7 cellular contexts compared by ENCODE assay signal in the genomic region with DNA sequence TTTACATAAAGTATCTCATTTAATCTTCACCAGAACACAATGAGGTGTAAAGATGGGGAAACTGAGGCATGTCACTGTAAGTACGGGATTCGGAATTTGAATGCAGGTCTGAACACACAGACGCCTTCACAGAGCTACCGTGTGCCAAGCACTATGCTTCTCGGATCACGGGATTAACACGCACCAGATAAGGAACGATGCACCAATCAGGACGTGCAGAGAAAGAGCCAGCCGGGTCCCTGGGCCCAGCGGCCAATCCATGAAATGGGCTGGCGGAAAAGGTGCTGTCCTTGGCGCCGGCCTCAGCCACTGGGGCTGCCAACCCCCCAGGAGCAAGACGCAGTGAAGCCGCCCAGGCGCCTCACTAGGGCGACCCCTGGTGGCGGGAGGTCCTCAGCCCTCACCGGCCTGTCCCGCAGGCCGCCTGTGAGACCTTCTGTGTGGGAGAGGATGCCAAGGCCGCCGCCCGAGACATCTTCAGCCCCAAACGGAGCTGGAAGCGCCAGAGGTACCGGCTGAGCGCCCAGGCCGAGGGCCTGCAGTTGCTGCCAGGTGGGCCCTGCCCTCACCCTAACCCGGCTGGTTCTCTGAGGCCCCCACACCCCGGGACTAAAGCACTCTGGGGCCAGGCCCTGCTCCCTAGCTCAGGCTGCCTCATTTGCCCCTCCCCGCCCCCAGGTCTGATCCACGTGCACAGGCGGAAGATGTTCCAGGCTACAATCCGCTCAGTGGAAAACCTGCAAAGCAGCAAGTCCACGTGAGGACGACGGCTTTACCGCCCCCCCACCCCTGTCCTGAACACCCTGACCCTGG. TPM values are rescaled to one million over a fixed set of nuclear protein-coding genes. Genes with fewer than 3 reads are reported as not detected.
DNase-seq lines count a peak whose midpoint lies in the region; ATAC-seq and TF ChIP-seq lines count a peak whose summit lies in the region.
"Had no signal": no experiment of that assay in that cellular context is flagged by ENCODE, and none has a peak within 500 bp of the region (broad histone marks: within the 10 kb centered on the region; RNA-seq: fewer than 3 reads in every experiment).

No MANE protein-coding gene starts in this region.

- H3K4me3 Mint-ChIP-seq in activated T-cell treated with anti-CD3 and anti-CD28 coated beads, Interleukin-2, amount 50 U/mL, for 72 hours, result peak overlapping the region; percentile 72 to 83
- H3K4me3 Mint-ChIP-seq in stimulated activated memory B cell treated with anti-CD40 and anti-IgM and Interleukin-4, amounts not matched to agents 10 μg/mL and 1 μg/mL and 100 μg/mL, for 72 hours, result peak overlapping the region; percentile 73

- no peaks in the 10 kb centered on the region for H3K9me3 Mint-ChIP-seq in activated T-cell treated with anti-CD3 and anti-CD28 coated beads, Interleukin-2, amount 50 U/mL, for 72 hours
- no peaks in the 10 kb centered on the region for H3K9me3 Mint-ChIP-seq in stimulated activated memory B cell treated with anti-CD40 and anti-IgM and Interleukin-4, amounts not matched to agents 10 μg/mL and 1 μg/mL and 100 μg/mL, for 72 hours

- H3K27me3 ChIP-seq in GM06990 (replicated peaks; ENCODE audit: control insufficient read depth, insufficient read depth, low read length), result no peaks in the 10 kb centered on the region; the same call in 1 of the 2 replicates
- peaks cover 32% of the 10 kb centered on the region for H3K27me3 ChIP-seq in kidney epithelial cell (ENCODE audit: control insufficient read depth, insufficient read depth, low read length)

- DNase-seq in GM06990 (ENCODE audit: extremely low read depth, insufficient read length), result no peak
- peak in 75 of 76 experiments; percentile 74 to 98 (median 94) for DNase-seq in HUDEP-2 (lab: John Stamatoyannopoulos, UW; ENCODE audit: unreplicated experiment in 76 of 76)
- peak; percentile 80 to 88 for DNase-seq in activated T-cell treated with anti-CD3 and anti-CD28 coated beads, Interleukin-2, amount 50 U/mL, for 72 hours
- DNase-seq in kidney epithelial cell (ENCODE audit: low read depth), result no peak

- TF ChIP-seq CTCF in GM06990 (IDR thresholded peaks at IDR 0.05; ENCODE audit: insufficient read depth, low read length, poor library complexity, severe bottlenecking) (peak; percentile 78), kidney epithelial cell (IDR thresholded peaks at IDR 0.05; ENCODE audit: insufficient read depth, low read length, poor library complexity, severe bottlenecking) (peak; percentile 85)

- H3K4me3 ChIP-seq in GM06990 (replicated peaks; ENCODE audit: low read depth, low read length), result peak overlapping the region; percentile 9; the same call in 1 of the 2 replicates
- H3K4me3 ChIP-seq in kidney epithelial cell (ENCODE audit: low read depth, low read length), result no peak overlapping the region

- H3K36me3 Mint-ChIP-seq in activated T-cell treated with anti-CD3 and anti-CD28 coated beads, Interleukin-2, amount 50 U/mL, for 72 hours (ENCODE audit: insufficient read depth in 2 of 2), result no peaks in the 10 kb centered on the region
- H3K36me3 Mint-ChIP-seq in stimulated activated memory B cell treated with anti-CD40 and anti-IgM and Interleukin-4, amounts not matched to agents 10 μg/mL and 1 μg/mL and 100 μg/mL, for 72 hours, result no peaks in the 10 kb centered on the region

- peak overlapping the region; percentile 55 for H3K27ac Mint-ChIP-seq in activated T-cell treated with anti-CD3 and anti-CD28 coated beads, Interleukin-2, amount 50 U/mL, for 72 hours
- no peak overlapping the region for H3K27ac Mint-ChIP-seq in stimulated activated memory B cell treated with anti-CD40 and anti-IgM and Interleukin-4, amounts not matched to agents 10 μg/mL and 1 μg/mL and 100 μg/mL, for 72 hours

- ATAC-seq in activated T-cell treated with anti-CD3 and anti-CD28 coated beads, Interleukin-2, amount 50 U/mL, for 72 hours (replicated peaks in 1 of 2), result peak; percentile 59 to 80
- peak; percentile 71 for ATAC-seq in stimulated activated memory B cell treated with anti-CD40 and anti-IgM and Interleukin-4, amounts not matched to agents 10 μg/mL and 1 μg/mL and 100 μg/mL, for 72 hours
- ATAC-seq in HG03457 (IDR thresholded peaks at IDR 0.05; ENCODE audit: unreplicated experiment), result no peak

- peaks cover 48% of the 10 kb centered on the region for H3K4me1 Mint-ChIP-seq in activated T-cell treated with anti-CD3 and anti-CD28 coated beads, Interleukin-2, amount 50 U/mL, for 72 hours (ENCODE audit: low read depth)
- peaks cover 36% of the 10 kb centered on the region for H3K4me1 Mint-ChIP-seq in stimulated activated memory B cell treated with anti-CD40 and anti-IgM and Interleukin-4, amounts not matched to agents 10 μg/mL and 1 μg/mL and 100 μg/mL, for 72 hours

- H3K27me3 Mint-ChIP-seq in activated T-cell treated with anti-CD3 and anti-CD28 coated beads, Interleukin-2, amount 50 U/mL, for 72 hours (ENCODE audit: low read depth), result no peaks in the 10 kb centered on the region
- H3K27me3 Mint-ChIP-seq in stimulated activated memory B cell treated with anti-CD40 and anti-IgM and Interleukin-4, amounts not matched to agents 10 μg/mL and 1 μg/mL and 100 μg/mL, for 72 hours, result no peaks in the 10 kb centered on the region

- H3K36me3 ChIP-seq in GM06990 (ENCODE audit: control insufficient read depth, insufficient read depth, low read length) (no peaks in the 10 kb centered on the region), kidney epithelial cell (ENCODE audit: control insufficient read depth, insufficient read depth, low read length) (no peaks in the 10 kb centered on the region)

RNA-seq across cellular contexts. Expression of a gene that starts 15.6 kb away (rescaled TPM):
- 10 to 100 TPM in 1 of 2 donors, 1 to 10 TPM in 1; 9.0 to 10.1 TPM for total RNA-seq in activated T-cell treated with anti-CD3 and anti-CD28 coated beads, Interleukin-2, amount 50 U/mL, for 72 hours
- total RNA-seq in kidney epithelial cell, result 0.55 and 2.1 TPM in 2 replicates

RNA-seq across cellular contexts. Expression of a gene that starts 17.9 kb away (rescaled TPM):
- 1 to 10 TPM; 6.8 to 8.1 TPM for total RNA-seq in activated T-cell treated with anti-CD3 and anti-CD28 coated beads, Interleukin-2, amount 50 U/mL, for 72 hours
- 1.0 and 3.1 TPM in 2 replicates for total RNA-seq in kidney epithelial cell

RNA-seq across cellular contexts. Expression of a gene that starts 19.5 kb away (rescaled TPM):
- 10 to 100 TPM; 46.6 to 49.6 TPM for total RNA-seq in activated T-cell treated with anti-CD3 and anti-CD28 coated beads, Interleukin-2, amount 50 U/mL, for 72 hours
- 36.8 and 37.1 TPM in 2 replicates for total RNA-seq in kidney epithelial cell

RNA-seq across cellular contexts. Expression of a gene that starts 30.6 kb away (rescaled TPM):
- total RNA-seq in activated T-cell treated with anti-CD3 and anti-CD28 coated beads, Interleukin-2, amount 50 U/mL, for 72 hours, result under 1 TPM; 0.72 to 0.77 TPM
- 2.1 and 4.1 TPM in 2 replicates for total RNA-seq in kidney epithelial cell
- total RNA-seq: dermis microvascular lymphatic vessel endothelial cell had no signal

RNA-seq across cellular contexts. Expression of a gene that starts 39.6 kb away (rescaled TPM):
- total RNA-seq in activated T-cell treated with anti-CD3 and anti-CD28 coated beads, Interleukin-2, amount 50 U/mL, for 72 hours, result 10 to 100 TPM; 14.4 to 15.7 TPM
- total RNA-seq in kidney epithelial cell, result 0.04 and 0.41 TPM in 2 replicates

Comparison
In these comparisons a context has a peak if more than half of its experiments do, and no peak if none do; other contexts are left out.
1. DNase-seq: peak in HUDEP-2 (75 of 76) and activated T-cell treated with anti-CD3 and anti-CD28 coated beads, Interleukin-2, amount 50 U/mL, for 72 hours (2 of 2); none in GM06990 (single experiment) and kidney epithelial cell (single experiment).